Comparison of ENCODE assay signal across 16 cellular contexts in the genomic region with DNA sequence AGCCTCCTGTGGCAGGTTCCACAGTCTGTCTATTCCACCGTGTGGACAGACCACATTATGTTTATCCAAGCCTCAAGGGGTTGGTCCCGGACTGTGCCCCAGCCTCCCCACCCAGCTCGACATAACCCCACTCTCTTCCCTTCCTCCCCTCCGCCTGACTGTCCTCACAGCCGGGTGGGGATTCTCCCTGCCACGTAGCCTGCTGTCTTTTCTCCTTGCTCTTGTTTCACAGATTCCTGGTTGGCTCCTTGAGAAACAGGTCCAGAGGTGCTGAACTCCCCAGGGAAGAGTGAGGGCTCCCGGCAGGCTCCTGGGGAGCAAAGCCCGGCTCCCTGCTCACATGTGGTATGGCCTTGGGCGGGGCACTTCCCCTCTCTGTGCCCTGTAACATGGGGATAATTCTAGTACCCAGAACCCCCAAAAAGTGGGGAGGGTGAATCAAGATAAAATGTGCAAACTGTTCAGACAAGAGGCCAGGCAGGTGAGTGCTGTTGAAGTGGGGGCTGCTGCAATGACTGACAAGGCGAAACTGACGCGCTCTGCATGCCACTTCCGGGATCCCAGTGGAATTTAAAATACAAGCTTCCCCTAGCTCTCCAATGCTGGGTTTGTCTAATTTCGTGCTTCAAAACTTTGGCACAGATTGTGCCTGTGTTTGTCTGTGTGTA.
DNase-seq lines count a peak whose midpoint lies in the region; ATAC-seq, FAIRE-seq and TF ChIP-seq lines count a peak whose summit lies in the region.
"Had no signal": no experiment of that assay in that cellular context is flagged by ENCODE, and none has a peak within 500 bp of the region (broad histone marks: within the 10 kb centered on the region; RNA-seq: fewer than 3 reads in every experiment).

No MANE protein-coding gene starts in this region.

- no peaks in the 10 kb centered on the region for H3K36me3 ChIP-seq in SK-N-SH (replicated peaks in 1 of 2; ENCODE audit: control insufficient read depth in 1 of 2, insufficient read depth in 2 of 2, low read length in 1 of 2)

- FAIRE-seq in GM12891 (lab: Jason Lieb, UNC), result peak; percentile 76
- FAIRE-seq: A549 had no signal

- no peak overlapping the region for H3K9ac ChIP-seq in SK-N-SH

- POLR2A ChIA-PET in SK-N-SH (lab: Yijun Ruan, JAX), result no interaction called here

- H3F3A ChIP-seq in SK-N-SH (replicated peaks; ENCODE audit: insufficient read depth), result no peaks in the 10 kb centered on the region

- no peaks in the 10 kb centered on the region for H3K9me3 ChIP-seq in SK-N-SH
- H3K9me3 ChIP-seq: A549, mucosa of descending colon, psoas muscle had no signal

- no peaks in the 10 kb centered on the region for H3K36me3 Mint-ChIP-seq in memory B cell
- H3K36me3 Mint-ChIP-seq: type B pancreatic cell had no signal

- no peaks in the 10 kb centered on the region for H3K79me2 ChIP-seq in SK-N-SH (ENCODE audit: insufficient read depth)

- H4K20me1 ChIP-seq in SK-N-SH (ENCODE audit: insufficient read depth), result no peaks in the 10 kb centered on the region

- no peak for TF ChIP-seq CTCF in SK-N-SH (IDR thresholded peaks at IDR 0.05)

- H3K4me1 Mint-ChIP-seq in memory B cell, result peaks cover 32% of the 10 kb centered on the region

- no peaks in the 10 kb centered on the region; the same call in 1 of the 2 replicates for H3K27me3 ChIP-seq in SK-N-SH (ENCODE audit: insufficient read depth)

- no peaks in the 10 kb centered on the region for H3K27me3 Mint-ChIP-seq in memory B cell

- intact Hi-C loops in posterior vena cava (cut with DNase I), result no loop called here

- no peak for TF ChIP-seq RAD21 in SK-N-SH (IDR thresholded peaks at IDR 0.05; ENCODE audit: low read length)

- no peak overlapping the region for H3K4me3 ChIP-seq in SK-N-SH (ENCODE audit: low read depth in 2 of 2, low read length in 1 of 2)
- H3K4me3 ChIP-seq: A549, mucosa of descending colon, psoas muscle had no signal

- DNase-seq in SK-N-SH (peak; percentile 11), GM12891 (ENCODE audit: insufficient read length, low spot score) (peak; percentile 44), memory B cell (ENCODE audit: low spot score in 2 of 2) (no peak), ACHN (no peak), posterior vena cava (ENCODE audit: low spot score) (no peak)
- DNase-seq in activated CD4-positive, alpha-beta T cell treated with anti-CD3 and anti-CD28 coated beads, Interleukin-2, amount 50 U/mL, for 48 hours, result peak; percentile 7 to 14
- DNase-seq: aorta, NCI-H1105, NCI-H446 treated with DMSO at 0.1 percent for 48 hours, psoas muscle, T1000 had no signal

- CTCF ChIA-PET in SK-N-SH (lab: Yijun Ruan, JAX), result interaction anchor here (1.1 to 2.0 kb wide), 2 partner anchors 12 to 141 kb away, joined by 3 to 4 read pairs; no protein-coding TSS in a partner anchor

- no peak overlapping the region for H3K4me2 ChIP-seq in SK-N-SH
- H3K4me2 ChIP-seq: A549 had no signal

- H3K9me2 ChIP-seq in SK-N-SH, result no peaks in the 10 kb centered on the region

- ATAC-seq in SK-N-SH treated with all-trans-retinoic acid at 6 μM for 48 hours, result no peak
- peak; percentile 41 for ATAC-seq in memory B cell (ENCODE audit: low read depth)
- ATAC-seq in GM19023 (IDR thresholded peaks at IDR 0.05; ENCODE audit: unreplicated experiment), result no peak
- ATAC-seq: A549, mucosa of descending colon, psoas muscle had no signal

- H3K27ac Mint-ChIP-seq in memory B cell, result peak overlapping the region; percentile 7
- H3K27ac Mint-ChIP-seq: type B pancreatic cell had no signal

- no peaks in the 10 kb centered on the region for H3K9me3 Mint-ChIP-seq in memory B cell
- H3K9me3 Mint-ChIP-seq: type B pancreatic cell had no signal

- no peak for TF ChIP-seq EP300 in SK-N-SH (IDR thresholded peaks at IDR 0.05; ENCODE audit: borderline replicate concordance in 1 of 2, low read depth in 1 of 2, low read length in 1 of 2)

- H3K4me3 Mint-ChIP-seq in memory B cell, result peak overlapping the region; percentile 73
- H3K4me3 Mint-ChIP-seq: type B pancreatic cell had no signal

- H3K27ac ChIP-seq in SK-N-SH (ENCODE audit: low read depth in 2 of 2, low read length in 1 of 2), result no peak overlapping the region
- H3K27ac ChIP-seq: A549, psoas muscle had no signal

- 60% methylated on average over 14 of the region's 14 CpGs for WGBS in SK-N-SH (ENCODE audit: low lambda C conversion rate)

- H3K4me1 ChIP-seq in SK-N-SH (ENCODE audit: control insufficient read depth in 1 of 2, insufficient read depth in 2 of 2, low read depth in 1 of 2, low read length in 1 of 2), result no peaks in the 10 kb centered on the region
- H3K4me1 ChIP-seq: psoas muscle had no signal

- in situ Hi-C loops in ACHN (cut with HindIII; ENCODE audit: low pct_ligation_motif_present, low pct_unique_long_range_greater_than_20kb, low sequenced_read_pairs), result no loop called here

- no peak for TF ChIP-seq POLR2A in GM12891 (IDR thresholded peaks at IDR 0.05; ENCODE audit: low read depth, low read length)

- no peak overlapping the region for H2AFZ ChIP-seq in SK-N-SH (ENCODE audit: low read depth)

TF ChIP-seq in SK-N-SH, 30 proteins besides CTCF, POLR2A, EP300 and RAD21 (continues in another document):
- TF ChIP-seq MXI1 (IDR thresholded peaks at IDR 0.05; ENCODE audit: low read depth, low read length), result no peak
- no peak for TF ChIP-seq NFIC (IDR thresholded peaks at IDR 0.05; ENCODE audit: borderline replicate concordance)

TF ChIP-seq in SK-N-SH treated with all-trans-retinoic acid at 6 μM for 48 hours, 23 proteins besides CTCF, POLR2A, EP300 and RAD21 (continues in another document):
- TF ChIP-seq SNAI2 (CRISPR knock-in tag; IDR thresholded peaks at IDR 0.05), result no peak
- TF ChIP-seq BACH2 (CRISPR knock-in tag; IDR thresholded peaks at IDR 0.05; ENCODE audit: borderline replicate concordance), result no peak
- TF ChIP-seq RARB (CRISPR knock-in tag; IDR thresholded peaks at IDR 0.05), result no peak
- no peak for TF ChIP-seq CSDC2 (CRISPR knock-in tag; IDR thresholded peaks at IDR 0.05)
- TF ChIP-seq, protein P1, sequence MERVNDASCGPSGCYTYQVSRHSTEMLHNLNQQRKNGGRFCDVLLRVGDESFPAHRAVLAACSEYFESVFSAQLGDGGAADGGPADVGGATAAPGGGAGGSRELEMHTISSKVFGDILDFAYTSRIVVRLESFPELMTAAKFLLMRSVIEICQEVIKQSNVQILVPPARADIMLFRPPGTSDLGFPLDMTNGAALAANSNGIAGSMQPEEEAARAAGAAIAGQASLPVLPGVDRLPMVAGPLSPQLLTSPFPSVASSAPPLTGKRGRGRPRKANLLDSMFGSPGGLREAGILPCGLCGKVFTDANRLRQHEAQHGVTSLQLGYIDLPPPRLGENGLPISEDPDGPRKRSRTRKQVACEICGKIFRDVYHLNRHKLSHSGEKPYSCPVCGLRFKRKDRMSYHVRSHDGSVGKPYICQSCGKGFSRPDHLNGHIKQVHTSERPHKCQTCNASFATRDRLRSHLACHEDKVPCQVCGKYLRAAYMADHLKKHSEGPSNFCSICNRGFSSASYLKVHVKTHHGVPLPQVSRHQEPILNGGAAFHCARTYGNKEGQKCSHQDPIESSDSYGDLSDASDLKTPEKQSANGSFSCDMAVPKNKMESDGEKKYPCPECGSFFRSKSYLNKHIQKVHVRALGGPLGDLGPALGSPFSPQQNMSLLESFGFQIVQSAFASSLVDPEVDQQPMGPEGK (CRISPR knock-in tag; IDR thresholded peaks at IDR 0.05; ENCODE audit: borderline replicate concordance), result no peak

TF ChIP-seq in GM12891, 5 proteins besides CTCF, POLR2A, EP300 and RAD21:
- no peak for TF ChIP-seq TAF1 (IDR thresholded peaks at IDR 0.05; ENCODE audit: low read depth, low read length)

Comparison
In these comparisons a context has a peak if more than half of its experiments do, and no peak if none do; other contexts are left out.
1. DNase-seq: peak in SK-N-SH (single experiment), GM12891 (single experiment) and activated CD4-positive, alpha-beta T cell treated with anti-CD3 and anti-CD28 coated beads, Interleukin-2, amount 50 U/mL, for 48 hours (2 of 2); none in memory B cell (0 of 2), ACHN (single experiment) and posterior vena cava (single experiment).